8 cellular contexts compared by ENCODE assay signal in genomic region chr7:42227523-42227922, GRCh38. TPM values are rescaled to one million over a fixed set of nuclear protein-coding genes. Genes with fewer than 3 reads are reported as not detected.
DNase-seq lines count a peak whose midpoint lies in the region; ATAC-seq and TF ChIP-seq lines count a peak whose summit lies in the region.

No MANE protein-coding gene starts in this region.

- H3K9ac ChIP-seq in skeletal muscle tissue (ENCODE audit: low read depth in 1 of 3, low read length in 3 of 3) = no peak overlapping the region

- no peak for TF ChIP-seq CTCF in esophagus squamous epithelium (IDR thresholded peaks at IDR 0.05)

- TF ChIP-seq POLR2A in esophagus squamous epithelium (IDR thresholded peaks at IDR 0.05) = no peak

- H3K36me3 ChIP-seq in esophagus squamous epithelium (no peaks in the 10 kb centered on the region), skeletal muscle tissue (ENCODE audit: control insufficient read depth in 3 of 3, insufficient read depth in 3 of 3, low read length in 3 of 3) (no peaks in the 10 kb centered on the region), aorta (ENCODE audit: control insufficient read depth in 1 of 2, insufficient read depth in 2 of 2, low read length in 1 of 2) (no peaks in the 10 kb centered on the region)

- intact Hi-C loops in esophagus squamous epithelium (cut with DNase I) = no loop called here
- intact Hi-C loops in aorta (cut with DNase I) = no loop called here

- H3K27me3 ChIP-seq in esophagus squamous epithelium (peaks cover 0 to 38% (median 0%) of the 10 kb centered on the region in 4 donors), skeletal muscle tissue (ENCODE audit: control insufficient read depth in 3 of 3, insufficient read depth in 3 of 3, low read length in 3 of 3) (peaks cover 3 to 8% (median 8%) of the 10 kb centered on the region in 3 donors), aorta (ENCODE audit: control insufficient read depth in 1 of 2, insufficient read depth in 2 of 2, low read length in 1 of 2) (no peaks in the 10 kb centered on the region)

- WGBS in esophagus squamous epithelium, 2 donors = 50 to 68% methylated on average over 10 to 14 of the region's 14 CpGs
- WGBS in aorta, 2 donors = 79 to 86% methylated on average over 14 of the region's 14 CpGs

- DNase-seq in esophagus squamous epithelium (lab: John Stamatoyannopoulos, UW) = no peak
- DNase-seq in OCI-M1 (lab: John Stamatoyannopoulos, UW) = no peak
- DNase-seq in activated gamma-delta T cell treated with Interleukin-2 at 50 U/mL for 16 hours = no peak
- DNase-seq in aorta = no peak

- H3K9me3 ChIP-seq in esophagus squamous epithelium (no peaks in the 10 kb centered on the region), skeletal muscle tissue (ENCODE audit: control insufficient read depth in 3 of 3, low read length in 3 of 3) (no peaks in the 10 kb centered on the region), aorta (ENCODE audit: control insufficient read depth, low read length) (no peaks in the 10 kb centered on the region)

- H3K4me1 ChIP-seq in esophagus squamous epithelium = peaks cover 4 to 72% (median 15%) of the 10 kb centered on the region in 3 donors
- peaks cover 0 to 5% (median 0%) of the 10 kb centered on the region in 3 donors for H3K4me1 ChIP-seq in skeletal muscle tissue (ENCODE audit: control insufficient read depth in 3 of 3, insufficient read depth in 3 of 3, low read length in 3 of 3)
- H3K4me1 ChIP-seq in aorta (ENCODE audit: control insufficient read depth in 1 of 2, insufficient read depth in 2 of 2, low read length in 2 of 2) = no peaks in the 10 kb centered on the region

- ATAC-seq in GM21367 (IDR thresholded peaks at IDR 0.05; ENCODE audit: unreplicated experiment) = peak; percentile 85
- peak; percentile 78 for ATAC-seq in HG03432 (IDR thresholded peaks at IDR 0.05; ENCODE audit: unreplicated experiment)
- ATAC-seq in aorta (ENCODE audit: low FRiP score) = no peak
- ATAC-seq in GM18861 (IDR thresholded peaks at IDR 0.05; ENCODE audit: unreplicated experiment) = no peak

- H3K27ac ChIP-seq in esophagus squamous epithelium = peak overlapping the region in 2 of 4 donors; percentile 39 to 58
- no peak overlapping the region for H3K27ac ChIP-seq in skeletal muscle tissue (ENCODE audit: low read depth, low read length)
- no peak overlapping the region for H3K27ac ChIP-seq in aorta (ENCODE audit: low read depth in 1 of 2, low read length in 2 of 2)

- H3K4me3 ChIP-seq in esophagus squamous epithelium (peak overlapping the region; percentile 10 to 61 (median 38)), skeletal muscle tissue (ENCODE audit: low read length in 3 of 3) (peak overlapping the region in 2 of 3 donors; percentile 23 to 41), aorta (ENCODE audit: low read length in 2 of 2) (peak overlapping the region in 1 of 2 donors; percentile 57)

RNA-seq across cellular contexts. Expression of gene GLI3, which starts 9.5 kb away (rescaled TPM):
- total RNA-seq in esophagus squamous epithelium (1 to 10 TPM; 3.0 to 9.0 (median 4.2) TPM), skeletal muscle tissue (13.6 TPM), aorta (10 to 100 TPM; 21.3 to 34.9 TPM)
- 1 to 10 TPM in 1 of 2 donors, under 1 TPM in 1; 0.50 to 1.2 TPM for polyA plus RNA-seq in aorta

Comparison
In these comparisons a context has a peak if more than half of its experiments do, and no peak if none do; other contexts are left out.
1. ATAC-seq: peak in GM21367 (single experiment) and HG03432 (single experiment); none in aorta (single experiment) and GM18861 (single experiment).